ENCODE assay signal across 10 cellular contexts in genomic region chr5:159458217-159458711, GRCh38.
DNase-seq lines count a peak whose midpoint lies in the region; ATAC-seq and TF ChIP-seq lines count a peak whose summit lies in the region.
"Had no signal": no experiment of that assay in that cellular context is flagged by ENCODE, and none has a peak within 500 bp of the region (broad histone marks: within the 10 kb centered on the region; RNA-seq: fewer than 3 reads in every experiment).

No MANE protein-coding gene starts in this region.

- H3K4me3 ChIP-seq in breast epithelium: no peak overlapping the region
- no peak overlapping the region for H3K4me3 ChIP-seq in right atrium auricular region
- H3K4me3 ChIP-seq: stomach had no signal

- no peaks in the 10 kb centered on the region for H3K36me3 Mint-ChIP-seq in activated T-cell treated with anti-CD3 and anti-CD28 coated beads, Interleukin-2, amount 50 U/mL, for 24 hours (ENCODE audit: low read depth)
- no peaks in the 10 kb centered on the region for H3K36me3 Mint-ChIP-seq in stimulated activated memory B cell treated with anti-CD40 and anti-IgM and Interleukin-4, amounts not matched to agents 10 μg/mL and 1 μg/mL and 100 μg/mL, for 72 hours

- peak overlapping the region; percentile 16 for H3K4me3 Mint-ChIP-seq in activated T-cell treated with anti-CD3 and anti-CD28 coated beads, Interleukin-2, amount 50 U/mL, for 24 hours
- H3K4me3 Mint-ChIP-seq in stimulated activated memory B cell treated with anti-CD40 and anti-IgM and Interleukin-4, amounts not matched to agents 10 μg/mL and 1 μg/mL and 100 μg/mL, for 72 hours: peak overlapping the region; percentile 14

- peaks cover 26% of the 10 kb centered on the region for H3K27me3 Mint-ChIP-seq in activated T-cell treated with anti-CD3 and anti-CD28 coated beads, Interleukin-2, amount 50 U/mL, for 24 hours
- no peaks in the 10 kb centered on the region for H3K27me3 Mint-ChIP-seq in stimulated activated memory B cell treated with anti-CD40 and anti-IgM and Interleukin-4, amounts not matched to agents 10 μg/mL and 1 μg/mL and 100 μg/mL, for 72 hours

- TF ChIP-seq POLR2A in breast epithelium (IDR thresholded peaks at IDR 0.05): no peak

- H3K4me1 Mint-ChIP-seq in activated T-cell treated with anti-CD3 and anti-CD28 coated beads, Interleukin-2, amount 50 U/mL, for 24 hours (ENCODE audit: low read depth): peaks cover 51% of the 10 kb centered on the region
- peaks cover 58% of the 10 kb centered on the region for H3K4me1 Mint-ChIP-seq in stimulated activated memory B cell treated with anti-CD40 and anti-IgM and Interleukin-4, amounts not matched to agents 10 μg/mL and 1 μg/mL and 100 μg/mL, for 72 hours

- peak; percentile 54 for DNase-seq in activated T-cell treated with anti-CD3 and anti-CD28 coated beads, Interleukin-2, amount 50 U/mL, for 24 hours
- DNase-seq in activated T-cell treated with anti-CD3 and anti-CD28 coated beads for 4 hours: no peak
- peak; percentile 5 for DNase-seq in NOMO-1 treated with DMSO at 0.1 percent for 48 hours (lab: John Stamatoyannopoulos, UW; ENCODE audit: unreplicated experiment)
- no peak for DNase-seq in breast epithelium (ENCODE audit: low spot score in 2 of 2)
- DNase-seq in right atrium auricular region (ENCODE audit: low spot score): no peak
- DNase-seq in NCI-H526 treated with DMSO at 0.1 percent for 48 hours (lab: John Stamatoyannopoulos, UW): no peak
- DNase-seq: NCI-H510A, stomach had no signal

- H3K27me3 ChIP-seq in breast epithelium: peaks cover 0 to 9% of the 10 kb centered on the region in 2 donors
- no peaks in the 10 kb centered on the region for H3K27me3 ChIP-seq in right atrium auricular region
- H3K27me3 ChIP-seq: stomach had no signal

- intact Hi-C loops in breast epithelium (cut with DNase I; ENCODE audit: low total_unique reads): no loop called here

- H3K27ac Mint-ChIP-seq in activated T-cell treated with anti-CD3 and anti-CD28 coated beads, Interleukin-2, amount 50 U/mL, for 24 hours: peak overlapping the region; percentile 96
- peak overlapping the region; percentile 61 for H3K27ac Mint-ChIP-seq in stimulated activated memory B cell treated with anti-CD40 and anti-IgM and Interleukin-4, amounts not matched to agents 10 μg/mL and 1 μg/mL and 100 μg/mL, for 72 hours

- TF ChIP-seq CTCF in breast epithelium (IDR thresholded peaks at IDR 0.05) (no peak), right atrium auricular region (IDR thresholded peaks at IDR 0.05) (no peak)

- H3K27ac ChIP-seq in breast epithelium (no peak overlapping the region), right atrium auricular region (no peak overlapping the region)
- H3K27ac ChIP-seq: stomach had no signal

- H3K9me3 ChIP-seq in breast epithelium (no peaks in the 10 kb centered on the region), right atrium auricular region (no peaks in the 10 kb centered on the region)
- H3K9me3 ChIP-seq: stomach had no signal

- no peaks in the 10 kb centered on the region for H3K4me1 ChIP-seq in breast epithelium
- H3K4me1 ChIP-seq in right atrium auricular region: no peaks in the 10 kb centered on the region

- H3K9me3 Mint-ChIP-seq in activated T-cell treated with anti-CD3 and anti-CD28 coated beads, Interleukin-2, amount 50 U/mL, for 24 hours: no peaks in the 10 kb centered on the region
- no peaks in the 10 kb centered on the region for H3K9me3 Mint-ChIP-seq in stimulated activated memory B cell treated with anti-CD40 and anti-IgM and Interleukin-4, amounts not matched to agents 10 μg/mL and 1 μg/mL and 100 μg/mL, for 72 hours

- H3K36me3 ChIP-seq in breast epithelium (no peaks in the 10 kb centered on the region), right atrium auricular region (no peaks in the 10 kb centered on the region)
- H3K36me3 ChIP-seq: stomach had no signal

- ATAC-seq in HG02763 (IDR thresholded peaks at IDR 0.05; ENCODE audit: unreplicated experiment): peak; percentile 29
- ATAC-seq in stimulated activated memory B cell treated with anti-CD40 and anti-IgM and Interleukin-4, amounts not matched to agents 10 μg/mL and 1 μg/mL and 100 μg/mL, for 72 hours: peak; percentile 84

Comparison
In these comparisons a context has a peak if more than half of its experiments do, and no peak if none do; other contexts are left out.
1. DNase-seq: peak in activated T-cell treated with anti-CD3 and anti-CD28 coated beads, Interleukin-2, amount 50 U/mL, for 24 hours (single experiment) and NOMO-1 treated with DMSO at 0.1 percent for 48 hours (single experiment); none in activated T-cell treated with anti-CD3 and anti-CD28 coated beads for 4 hours (single experiment), breast epithelium (0 of 2), right atrium auricular region (single experiment) and NCI-H526 treated with DMSO at 0.1 percent for 48 hours (single experiment).